In the genomic region with DNA sequence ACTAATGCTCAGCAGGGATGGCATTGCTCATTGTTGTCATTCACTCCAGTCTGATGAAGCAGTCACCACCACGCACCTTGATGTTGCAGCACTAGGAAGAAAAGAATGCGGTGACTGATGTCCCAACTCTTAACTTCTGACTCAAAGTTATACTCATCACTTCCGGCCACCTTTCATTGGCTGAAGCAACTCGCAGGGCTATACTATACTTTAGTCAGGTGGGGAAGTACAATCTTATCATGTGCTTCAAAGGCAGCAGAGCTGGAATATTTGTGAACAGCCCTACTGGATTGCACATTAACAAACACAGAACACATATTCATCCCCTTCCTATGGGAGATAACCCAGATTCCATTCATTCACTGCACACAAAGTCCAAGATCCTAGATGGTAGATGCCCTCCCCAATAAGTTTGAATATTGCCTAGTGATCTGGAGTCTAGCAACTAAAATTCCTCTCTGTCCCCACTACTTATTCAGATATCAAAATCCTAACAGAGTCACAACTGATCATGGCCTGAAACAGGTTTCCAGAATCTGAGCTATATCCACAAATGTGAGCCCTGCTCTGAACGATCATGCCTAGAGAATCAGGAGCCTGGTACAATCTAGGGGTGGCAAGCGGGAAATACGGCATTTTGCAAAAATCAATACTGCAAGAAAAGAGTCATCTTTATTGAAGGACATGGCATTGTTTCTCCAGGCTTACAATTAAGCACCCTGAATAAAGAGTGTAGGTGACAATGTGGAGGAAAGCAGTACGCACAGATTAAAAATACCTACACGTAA, we compare ENCODE assay signal across 1 cellular context.
TF ChIP-seq lines count a peak whose summit lies in the region.

No MANE protein-coding gene starts in this region.

TF ChIP-seq in HepG2, 621 proteins besides CTCF, POLR2A, EP300 and RAD21 (continued from another document and continues in another):
- TF ChIP-seq, protein P1, sequence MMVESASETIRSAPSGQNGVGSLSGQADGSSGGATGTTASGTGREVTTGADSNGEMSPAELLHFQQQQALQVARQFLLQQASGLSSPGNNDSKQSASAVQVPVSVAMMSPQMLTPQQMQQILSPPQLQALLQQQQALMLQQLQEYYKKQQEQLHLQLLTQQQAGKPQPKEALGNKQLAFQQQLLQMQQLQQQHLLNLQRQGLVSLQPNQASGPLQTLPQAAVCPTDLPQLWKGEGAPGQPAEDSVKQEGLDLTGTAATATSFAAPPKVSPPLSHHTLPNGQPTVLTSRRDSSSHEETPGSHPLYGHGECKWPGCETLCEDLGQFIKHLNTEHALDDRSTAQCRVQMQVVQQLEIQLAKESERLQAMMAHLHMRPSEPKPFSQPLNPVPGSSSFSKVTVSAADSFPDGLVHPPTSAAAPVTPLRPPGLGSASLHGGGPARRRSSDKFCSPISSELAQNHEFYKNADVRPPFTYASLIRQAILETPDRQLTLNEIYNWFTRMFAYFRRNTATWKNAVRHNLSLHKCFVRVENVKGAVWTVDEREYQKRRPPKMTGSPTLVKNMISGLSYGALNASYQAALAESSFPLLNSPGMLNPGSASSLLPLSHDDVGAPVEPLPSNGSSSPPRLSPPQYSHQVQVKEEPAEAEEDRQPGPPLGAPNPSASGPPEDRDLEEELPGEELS (CRISPR knock-in tag; IDR thresholded peaks at IDR 0.05), result peak; percentile 93
- TF ChIP-seq HNRNPK (IDR thresholded peaks at IDR 0.05; ENCODE audit: low read depth, low read length, poor library complexity, severe bottlenecking), result no peak
- TF ChIP-seq ZBTB34 (CRISPR knock-in tag; IDR thresholded peaks at IDR 0.05), result 0 out of 2 replicates have a peak, but pooled peaks have one; percentile 31
- no peak for TF ChIP-seq NFKB2 (CRISPR knock-in tag; IDR thresholded peaks at IDR 0.05; ENCODE audit: borderline replicate concordance)
- no peak for TF ChIP-seq ZNF766 (CRISPR knock-in tag; IDR thresholded peaks at IDR 0.05; ENCODE audit: borderline replicate concordance)
- peak; percentile 62 for TF ChIP-seq NR2F6 (IDR thresholded peaks at IDR 0.05)
- 0 out of 2 replicates have a peak, but pooled peaks have one; percentile 45 for TF ChIP-seq NR2F6 (CRISPR knock-in tag; IDR thresholded peaks at IDR 0.05)
- TF ChIP-seq, protein P2, sequence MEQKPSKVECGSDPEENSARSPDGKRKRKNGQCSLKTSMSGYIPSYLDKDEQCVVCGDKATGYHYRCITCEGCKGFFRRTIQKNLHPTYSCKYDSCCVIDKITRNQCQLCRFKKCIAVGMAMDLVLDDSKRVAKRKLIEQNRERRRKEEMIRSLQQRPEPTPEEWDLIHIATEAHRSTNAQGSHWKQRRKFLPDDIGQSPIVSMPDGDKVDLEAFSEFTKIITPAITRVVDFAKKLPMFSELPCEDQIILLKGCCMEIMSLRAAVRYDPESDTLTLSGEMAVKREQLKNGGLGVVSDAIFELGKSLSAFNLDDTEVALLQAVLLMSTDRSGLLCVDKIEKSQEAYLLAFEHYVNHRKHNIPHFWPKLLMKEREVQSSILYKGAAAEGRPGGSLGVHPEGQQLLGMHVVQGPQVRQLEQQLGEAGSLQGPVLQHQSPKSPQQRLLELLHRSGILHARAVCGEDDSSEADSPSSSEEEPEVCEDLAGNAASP (CRISPR knock-in tag; IDR thresholded peaks at IDR 0.05; ENCODE audit: borderline replicate concordance), result peak; percentile 55; the same call in 1 of the 2 replicates
- TF ChIP-seq GTF2F1 (IDR thresholded peaks at IDR 0.05; ENCODE audit: low read length), result no peak
- TF ChIP-seq CHCHD3 (CRISPR knock-in tag; IDR thresholded peaks at IDR 0.05), result no peak
- TF ChIP-seq ZBTB2 (CRISPR knock-in tag; IDR thresholded peaks at IDR 0.05; ENCODE audit: low read depth), result no peak
- no peak for TF ChIP-seq CBX1 (IDR thresholded peaks at IDR 0.05; ENCODE audit: low read depth)
- TF ChIP-seq MAFF (IDR thresholded peaks at IDR 0.05; ENCODE audit: low read depth, low read length), result 0 out of 2 replicates have a peak, but pooled peaks have one; percentile 44
- no peak; the same call in 1 of the 2 replicates for TF ChIP-seq MIXL1 (CRISPR knock-in tag; IDR thresholded peaks at IDR 0.05)
- no peak for TF ChIP-seq ZNF160 (CRISPR knock-in tag; IDR thresholded peaks at IDR 0.05)
- TF ChIP-seq ZNF672 (CRISPR knock-in tag; IDR thresholded peaks at IDR 0.05), result no peak
- no peak for TF ChIP-seq ZNF251 (CRISPR knock-in tag; IDR thresholded peaks at IDR 0.05)
- no peak for TF ChIP-seq ZNF607 (CRISPR knock-in tag; IDR thresholded peaks at IDR 0.05; ENCODE audit: borderline replicate concordance)
- peak; percentile 65; the same call in 1 of the 2 replicates for TF ChIP-seq GATAD1 (CRISPR knock-in tag; IDR thresholded peaks at IDR 0.05)
- peak; percentile 44; the same call in 1 of the 2 replicates for TF ChIP-seq ARID4A (CRISPR knock-in tag; IDR thresholded peaks at IDR 0.05; ENCODE audit: borderline replicate concordance)
- TF ChIP-seq RARG (CRISPR knock-in tag; IDR thresholded peaks at IDR 0.05; ENCODE audit: low read depth), result no peak
- TF ChIP-seq FOXJ3 (CRISPR knock-in tag; IDR thresholded peaks at IDR 0.05; ENCODE audit: borderline replicate concordance), result no peak; the same call in 1 of the 2 replicates
- no peak for TF ChIP-seq KLF15 (CRISPR knock-in tag; IDR thresholded peaks at IDR 0.05; ENCODE audit: borderline replicate concordance)
- TF ChIP-seq SMC3 (IDR thresholded peaks at IDR 0.05; ENCODE audit: low read length), result peak; percentile 49
- TF ChIP-seq ZNF609 (CRISPR knock-in tag; IDR thresholded peaks at IDR 0.05; ENCODE audit: borderline replicate concordance), result peak; percentile 99
- TF ChIP-seq DNMT3B (CRISPR knock-in tag; conservative IDR thresholded peaks at IDR 0.05), result no peak; the same call in 1 of the 2 replicates
- TF ChIP-seq, protein P3, sequence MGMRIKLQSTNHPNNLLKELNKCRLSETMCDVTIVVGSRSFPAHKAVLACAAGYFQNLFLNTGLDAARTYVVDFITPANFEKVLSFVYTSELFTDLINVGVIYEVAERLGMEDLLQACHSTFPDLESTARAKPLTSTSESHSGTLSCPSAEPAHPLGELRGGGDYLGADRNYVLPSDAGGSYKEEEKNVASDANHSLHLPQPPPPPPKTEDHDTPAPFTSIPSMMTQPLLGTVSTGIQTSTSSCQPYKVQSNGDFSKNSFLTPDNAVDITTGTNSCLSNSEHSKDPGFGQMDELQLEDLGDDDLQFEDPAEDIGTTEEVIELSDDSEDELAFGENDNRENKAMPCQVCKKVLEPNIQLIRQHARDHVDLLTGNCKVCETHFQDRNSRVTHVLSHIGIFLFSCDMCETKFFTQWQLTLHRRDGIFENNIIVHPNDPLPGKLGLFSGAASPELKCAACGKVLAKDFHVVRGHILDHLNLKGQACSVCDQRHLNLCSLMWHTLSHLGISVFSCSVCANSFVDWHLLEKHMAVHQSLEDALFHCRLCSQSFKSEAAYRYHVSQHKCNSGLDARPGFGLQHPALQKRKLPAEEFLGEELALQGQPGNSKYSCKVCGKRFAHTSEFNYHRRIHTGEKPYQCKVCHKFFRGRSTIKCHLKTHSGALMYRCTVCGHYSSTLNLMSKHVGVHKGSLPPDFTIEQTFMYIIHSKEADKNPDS (CRISPR knock-in tag; IDR thresholded peaks at IDR 0.05), result 0 out of 2 replicates have a peak, but pooled peaks have one; percentile 54
- TF ChIP-seq IRF9 (CRISPR knock-in tag; IDR thresholded peaks at IDR 0.05; ENCODE audit: borderline replicate concordance), result no peak
- TF ChIP-seq ZNF232 (CRISPR knock-in tag; IDR thresholded peaks at IDR 0.05; ENCODE audit: borderline replicate concordance), result no peak
- no peak for TF ChIP-seq ZBTB37 (CRISPR knock-in tag; IDR thresholded peaks at IDR 0.05)
- TF ChIP-seq MEIS1 (CRISPR knock-in tag; IDR thresholded peaks at IDR 0.05; ENCODE audit: borderline replicate concordance), result no peak
- TF ChIP-seq ZNF724P (CRISPR knock-in tag; IDR thresholded peaks at IDR 0.05; ENCODE audit: borderline replicate concordance), result no peak
- TF ChIP-seq ZNF451 (CRISPR knock-in tag; IDR thresholded peaks at IDR 0.05), result no peak; the same call in 1 of the 2 replicates
